ENCODE assay signal across 9 cellular contexts in the genomic region with DNA sequence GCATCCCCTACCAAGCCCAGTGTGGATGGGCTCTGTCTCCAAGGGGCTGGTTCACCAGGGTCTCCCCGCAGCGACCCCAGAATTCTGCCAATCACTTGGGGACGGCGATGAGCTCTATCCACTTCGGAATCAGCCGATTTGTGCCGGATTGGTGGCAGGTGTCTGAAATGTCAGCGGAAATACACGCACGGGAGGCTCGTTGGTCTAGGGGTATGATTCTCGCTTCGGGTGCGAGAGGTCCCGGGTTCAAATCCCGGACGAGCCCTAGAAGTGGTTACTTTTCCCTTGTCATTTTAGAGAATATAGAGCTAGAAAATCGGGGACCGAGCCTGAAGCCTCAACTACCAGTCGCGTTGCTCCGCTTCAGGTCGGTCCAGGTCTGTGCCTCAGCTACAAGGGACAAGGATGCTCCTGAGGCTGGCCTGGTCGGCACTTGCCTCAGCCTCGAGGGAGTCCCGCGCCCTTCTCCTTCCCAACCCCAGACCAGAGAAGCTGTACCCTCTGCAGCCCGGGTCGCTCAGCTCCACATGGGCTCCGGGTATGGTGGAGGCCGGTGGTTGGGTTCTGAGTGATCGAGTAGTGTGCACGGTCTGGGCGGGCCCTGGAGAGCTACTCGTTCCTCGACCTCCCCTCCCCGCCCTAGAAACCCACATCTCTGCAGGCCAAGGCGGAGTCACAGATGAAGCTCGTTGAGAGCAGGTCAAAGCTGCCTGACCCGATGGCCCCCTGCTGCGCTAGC. TPM values are rescaled to one million over a fixed set of nuclear protein-coding genes. Genes with fewer than 3 reads are reported as not detected.
A peak's percentile ranks its signal among the peaks of the same experiment; 100 is the strongest.
DNase-seq lines count a peak whose midpoint lies in the region; ATAC-seq and TF ChIP-seq lines count a peak whose summit lies in the region.
"Had no signal": no experiment of that assay in that cellular context is flagged by ENCODE, and none has a peak within 500 bp of the region (broad histone marks: within the 10 kb centered on the region; RNA-seq: fewer than 3 reads in every experiment).

No MANE protein-coding gene starts in this region.

- peak overlapping the region; percentile 40 for H3K4me3 ChIP-seq in CD8-positive, alpha-beta T cell (ENCODE audit: low read depth, low read length)

- peak; percentile 24 for ATAC-seq in CD8-positive, alpha-beta T cell
- no peak for ATAC-seq in HG03378 (IDR thresholded peaks at IDR 0.05; ENCODE audit: unreplicated experiment)

- H3K9me3 Mint-ChIP-seq in CD8-positive, alpha-beta T cell: no peaks in the 10 kb centered on the region

- no peak overlapping the region for H3K27ac ChIP-seq in CD8-positive, alpha-beta T cell (ENCODE audit: low read depth, low read length)
- H3K27ac ChIP-seq: parathyroid adenoma had no signal

- H3K36me3 Mint-ChIP-seq in CD8-positive, alpha-beta T cell: no peaks in the 10 kb centered on the region

- H3K4me1 Mint-ChIP-seq in CD8-positive, alpha-beta T cell (ENCODE audit: low read depth): peaks cover 39% of the 10 kb centered on the region

- DNase-seq in CD8-positive, alpha-beta T cell: no peak
- DNase-seq in HPDE6-E6E7 (ENCODE audit: extremely low spot score) (peak; percentile 47), kidney glomerular epithelial cell (lab: John Stamatoyannopoulos, UW) (peak; percentile 42), mesenteric fat pad (ENCODE audit: low spot score) (no peak), SW 1271 (lab: John Stamatoyannopoulos, UW) (no peak), DMS79 treated with DMSO at 0.1 percent for 48 hours (lab: John Stamatoyannopoulos, UW) (no peak)
- peak; percentile 92 for DNase-seq in activated CD8-positive, alpha-beta memory T cell treated with anti-CD3 and anti-CD28 coated beads, Interleukin-2, amount 50 U/mL, for 48 hours

- CTCF ChIA-PET in CD8-positive, alpha-beta T cell (lab: Charles Lee): interaction anchor here (0.6 to 6.2 kb wide), 10 partner anchors 10 to 171 kb away, joined by 3 to 63 read pairs (median 4); no protein-coding TSS in a partner anchor

- H3K36me3 ChIP-seq in CD8-positive, alpha-beta T cell (ENCODE audit: insufficient read depth, low read length): no peaks in the 10 kb centered on the region

- no peak for TF ChIP-seq CTCF in CD8-positive, alpha-beta T cell (IDR thresholded peaks at IDR 0.05)

- H3K27me3 Mint-ChIP-seq in CD8-positive, alpha-beta T cell (ENCODE audit: low read depth): peaks cover 32% of the 10 kb centered on the region

- POLR2A ChIA-PET in CD8-positive, alpha-beta T cell (lab: Charles Lee): interaction anchor here (0.9 to 2.5 kb wide), 3 partner anchors 10 to 37 kb away, joined by 4 to 8 read pairs (median 5); a partner anchor contains a TSS

- intact Hi-C loops in CD8-positive, alpha-beta T cell (cut with DNase I, micrococcal nuclease): no loop called here

- peaks cover 25% of the 10 kb centered on the region for H3K27me3 ChIP-seq in CD8-positive, alpha-beta T cell (ENCODE audit: insufficient read depth, low read length)

- no peaks in the 10 kb centered on the region for H3K9me3 ChIP-seq in CD8-positive, alpha-beta T cell (ENCODE audit: low read length)

- peak overlapping the region; percentile 81 for H3K4me3 Mint-ChIP-seq in CD8-positive, alpha-beta T cell

- H3K4me1 ChIP-seq in CD8-positive, alpha-beta T cell (ENCODE audit: insufficient read depth, low read length): peaks cover 44% of the 10 kb centered on the region
- H3K4me1 ChIP-seq: parathyroid adenoma had no signal

- no peak overlapping the region for H3K27ac Mint-ChIP-seq in CD8-positive, alpha-beta T cell

RNA-seq across cellular contexts. Expression of a gene that starts 16.0 kb away (rescaled TPM):
- not detected for total RNA-seq in CD8-positive, alpha-beta T cell
- total RNA-seq in mesenteric fat pad: not detected

RNA-seq across cellular contexts. Expression of a gene that starts 37.2 kb away (rescaled TPM):
- total RNA-seq in CD8-positive, alpha-beta T cell: 1 to 10 TPM; 1.8 to 2.2 TPM
- 6.0 TPM for total RNA-seq in mesenteric fat pad

RNA-seq across cellular contexts. Expression of a gene that starts 59.6 kb away (rescaled TPM):
- total RNA-seq in CD8-positive, alpha-beta T cell: not detected
- 6.1 TPM for total RNA-seq in mesenteric fat pad

Comparison
In these comparisons a context has a peak if more than half of its experiments do, and no peak if none do; other contexts are left out.
1. DNase-seq: peak in HPDE6-E6E7 (single experiment), activated CD8-positive, alpha-beta memory T cell treated with anti-CD3 and anti-CD28 coated beads, Interleukin-2, amount 50 U/mL, for 48 hours (single experiment) and kidney glomerular epithelial cell (single experiment); none in CD8-positive, alpha-beta T cell (0 of 7), mesenteric fat pad (single experiment), SW 1271 (0 of 2) and DMS79 treated with DMSO at 0.1 percent for 48 hours (single experiment).